5 cellular contexts compared by ENCODE assay signal in the genomic region with DNA sequence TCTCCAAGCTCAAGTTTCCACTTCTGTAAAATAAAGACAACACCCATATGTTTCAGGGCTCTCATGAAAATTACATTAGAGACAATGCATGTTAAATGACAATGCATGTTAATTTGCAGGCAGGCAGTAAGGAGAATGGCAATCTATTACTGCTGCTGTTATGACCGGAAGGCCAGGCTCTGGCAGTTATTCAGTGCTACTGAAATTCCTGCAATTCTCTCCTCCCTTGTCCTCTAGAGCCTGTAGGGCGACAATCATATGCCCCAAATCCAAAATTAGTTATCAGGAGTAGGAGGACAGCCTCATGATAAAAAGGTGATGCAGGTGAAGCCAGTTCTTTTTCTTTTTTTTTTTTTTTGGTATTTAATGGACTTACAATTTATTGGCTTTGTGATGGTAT.
"Had no signal": no experiment of that assay in that cellular context is flagged by ENCODE, and none has a peak within 500 bp of the region (broad histone marks: within the 10 kb centered on the region; RNA-seq: fewer than 3 reads in every experiment).

No MANE protein-coding gene starts in this region.

- H3K4me3 ChIP-seq: GM23338, K562 had no signal

- H2AFZ ChIP-seq: GM23338 had no signal

- ATAC-seq: GM23338, K562 had no signal

- H3K4me2 ChIP-seq: GM23338 had no signal

- DNase-seq: H9, HCEC 1CT, IMR-90 had no signal
